In the genomic region with DNA sequence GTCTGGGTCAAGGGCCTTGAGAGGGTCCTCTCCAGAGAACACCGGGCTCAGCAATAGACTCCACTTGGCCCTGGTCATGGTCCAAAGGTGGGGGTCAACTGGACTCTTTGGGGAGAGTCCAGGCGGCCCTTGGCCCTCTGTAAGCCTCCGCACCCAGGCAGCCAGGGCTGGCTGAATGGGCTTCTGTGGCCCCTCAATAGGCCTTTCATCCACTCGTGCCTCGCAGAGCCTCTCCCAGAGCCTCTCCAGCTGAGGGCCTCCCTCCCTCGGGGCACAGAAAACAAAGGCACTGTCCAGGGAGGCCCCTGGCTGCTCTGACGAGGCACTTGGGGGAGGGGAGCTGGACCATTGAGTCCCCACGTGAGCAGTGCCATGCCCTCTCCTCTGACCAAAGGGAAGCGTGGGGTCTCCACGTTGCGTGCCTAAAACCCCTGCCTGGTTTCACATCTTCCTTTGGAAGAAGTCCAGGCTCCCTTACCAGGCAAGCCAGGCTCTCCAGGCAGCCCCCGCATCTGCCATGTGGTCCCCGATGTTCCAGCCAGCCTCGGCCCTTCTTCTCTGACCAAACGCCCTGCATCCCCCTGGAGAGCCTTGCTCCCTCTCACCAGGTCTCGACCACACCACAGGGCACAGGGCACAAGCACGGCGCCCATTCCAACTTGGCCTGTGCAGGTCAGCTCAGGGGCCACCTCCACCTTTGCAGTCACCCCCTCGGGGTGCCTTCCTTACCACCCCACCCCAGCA, we compare ENCODE assay signal across 15 cellular contexts. TPM values are rescaled to one million over a fixed set of nuclear protein-coding genes. Genes with fewer than 3 reads are reported as not detected.
DNase-seq lines count a peak whose midpoint lies in the region; ATAC-seq and TF ChIP-seq lines count a peak whose summit lies in the region.
"Had no signal": no experiment of that assay in that cellular context is flagged by ENCODE, and none has a peak within 500 bp of the region (broad histone marks: within the 10 kb centered on the region; RNA-seq: fewer than 3 reads in every experiment).

No MANE protein-coding gene starts in this region.

- TF ChIP-seq CTCF in natural killer cell (IDR thresholded peaks at IDR 0.05) (no peak), gastroesophageal sphincter (IDR thresholded peaks at IDR 0.05) (no peak), osteoblast (IDR thresholded peaks at IDR 0.05; ENCODE audit: extremely low read depth, low read depth, low read length) (no peak), coronary artery (IDR thresholded peaks at IDR 0.05) (no peak)

- ATAC-seq in natural killer cell treated with Interleukin-12 subunit alpha and Interleukin-12 subunit beta and Interleukin-15 and Interleukin-18, amount 100 ng/mL, for 72 hours, result no peak
- no peak for ATAC-seq in natural killer cell
- ATAC-seq in gastroesophageal sphincter, result no peak
- ATAC-seq: PC-3, T-cell had no signal

- DNase-seq in natural killer cell treated with Interleukin-12 subunit alpha and Interleukin-12 subunit beta and Interleukin-15 and Interleukin-18, amount 100 ng/mL, for 72 hours (ENCODE audit: low spot score), result peak; percentile 58
- DNase-seq in natural killer cell, result no peak
- DNase-seq in osteoblast (ENCODE audit: insufficient read length, low spot score, missing footprints), result peak; percentile 5
- no peak for DNase-seq in NCI-H1048 (lab: John Stamatoyannopoulos, UW)
- DNase-seq in NCI-H2029 treated with DMSO at 0.1 percent for 48 hours (lab: John Stamatoyannopoulos, UW), result no peak
- no peak for DNase-seq in NCI-H1930 (lab: John Stamatoyannopoulos, UW)
- DNase-seq in coronary artery (ENCODE audit: low spot score), result no peak
- DNase-seq: MM.1S, NCI-H2171, PC-3, T-cell had no signal

- no peaks in the 10 kb centered on the region for H3K9me3 Mint-ChIP-seq in natural killer cell treated with Interleukin-12 subunit alpha and Interleukin-12 subunit beta and Interleukin-15 and Interleukin-18, amount 100 ng/mL, for 72 hours
- H3K9me3 Mint-ChIP-seq in natural killer cell, result no peaks in the 10 kb centered on the region
- H3K9me3 Mint-ChIP-seq: T-cell had no signal

- no peaks in the 10 kb centered on the region for H3K9me3 ChIP-seq in gastroesophageal sphincter
- no peaks in the 10 kb centered on the region for H3K9me3 ChIP-seq in osteoblast (ENCODE audit: low read depth, low read length)

- no peaks in the 10 kb centered on the region for H3K36me3 Mint-ChIP-seq in natural killer cell treated with Interleukin-12 subunit alpha and Interleukin-12 subunit beta and Interleukin-15 and Interleukin-18, amount 100 ng/mL, for 72 hours
- H3K36me3 Mint-ChIP-seq in natural killer cell, result no peaks in the 10 kb centered on the region

- peaks cover 5% of the 10 kb centered on the region for H4K20me1 ChIP-seq in osteoblast (ENCODE audit: insufficient read depth, low read length)

- intact Hi-C loops in natural killer cell (cut with micrococcal nuclease), result no loop called here

- H3K4me3 Mint-ChIP-seq in natural killer cell treated with Interleukin-12 subunit alpha and Interleukin-12 subunit beta and Interleukin-15 and Interleukin-18, amount 100 ng/mL, for 72 hours, result no peak overlapping the region
- H3K4me3 Mint-ChIP-seq in natural killer cell, result no peak overlapping the region
- H3K4me3 Mint-ChIP-seq: T-cell had no signal

- H2AFZ ChIP-seq in osteoblast (ENCODE audit: low read length), result no peak overlapping the region

- H3K27ac ChIP-seq in gastroesophageal sphincter, result peak overlapping the region in 3 of 4 donors; percentile 29 to 70 (median 62)
- H3K27ac ChIP-seq in osteoblast (ENCODE audit: low read depth, low read length), result no peak overlapping the region
- peak overlapping the region in 1 of 2 donors; percentile 77 for H3K27ac ChIP-seq in coronary artery

- H3K4me1 ChIP-seq in gastroesophageal sphincter (peaks cover 0 to 41% (median 7%) of the 10 kb centered on the region in 3 donors), osteoblast (ENCODE audit: insufficient read depth, low read length) (peaks cover 9% of the 10 kb centered on the region)

- H3K79me2 ChIP-seq in osteoblast (ENCODE audit: insufficient read depth, low read length), result peaks cover 45% of the 10 kb centered on the region

- no peak overlapping the region for H3K4me3 ChIP-seq in gastroesophageal sphincter
- no peak overlapping the region for H3K4me3 ChIP-seq in osteoblast (ENCODE audit: insufficient read depth, low read length)
- H3K4me3 ChIP-seq in coronary artery, result no peak overlapping the region

- peaks cover 38 to 55% of the 10 kb centered on the region in 2 donors for H3K4me1 Mint-ChIP-seq in natural killer cell treated with Interleukin-12 subunit alpha and Interleukin-12 subunit beta and Interleukin-15 and Interleukin-18, amount 100 ng/mL, for 72 hours (ENCODE audit: low read depth in 2 of 2)
- peaks cover 30 to 71% of the 10 kb centered on the region in 2 donors for H3K4me1 Mint-ChIP-seq in natural killer cell

- H3K4me2 ChIP-seq in osteoblast (ENCODE audit: insufficient read depth, low read length), result no peak overlapping the region

- peak overlapping the region; percentile 66 to 80 for H3K27ac Mint-ChIP-seq in natural killer cell treated with Interleukin-12 subunit alpha and Interleukin-12 subunit beta and Interleukin-15 and Interleukin-18, amount 100 ng/mL, for 72 hours
- peak overlapping the region in 1 of 2 donors; percentile 83 for H3K27ac Mint-ChIP-seq in natural killer cell
- H3K27ac Mint-ChIP-seq: T-cell had no signal

- H3K36me3 ChIP-seq in gastroesophageal sphincter, result no peaks in the 10 kb centered on the region
- H3K36me3 ChIP-seq in osteoblast (ENCODE audit: insufficient read depth, low read length), result no peaks in the 10 kb centered on the region

- TF ChIP-seq EP300 in gastroesophageal sphincter (IDR thresholded peaks at IDR 0.05), result no peak

- TF ChIP-seq POLR2A in gastroesophageal sphincter (IDR thresholded peaks at IDR 0.05), result no peak

- no peaks in the 10 kb centered on the region for H3K27me3 ChIP-seq in gastroesophageal sphincter
- no peaks in the 10 kb centered on the region for H3K27me3 ChIP-seq in osteoblast (ENCODE audit: insufficient read depth, low read length)

- whole genome bisulfite sequencing in gastroesophageal sphincter (ENCODE audit: low coverage in 1 of 2), 2 donors, result 73% methylated on average over 9 of the region's 19 CpGs; no CpG with 5 or more reads in 1 of the 2 donors

- H3K27me3 Mint-ChIP-seq in natural killer cell treated with Interleukin-12 subunit alpha and Interleukin-12 subunit beta and Interleukin-15 and Interleukin-18, amount 100 ng/mL, for 72 hours, result no peaks in the 10 kb centered on the region
- H3K27me3 Mint-ChIP-seq in natural killer cell (ENCODE audit: low read depth in 2 of 2), result no peaks in the 10 kb centered on the region
- H3K27me3 Mint-ChIP-seq: T-cell had no signal

RNA-seq across cellular contexts. Expression of a gene that starts 15.5 kb away (rescaled TPM):
- 10 to 100 TPM; 54.1 to 55.2 TPM for total RNA-seq in natural killer cell treated with Interleukin-12 subunit alpha and Interleukin-12 subunit beta and Interleukin-15 and Interleukin-18, amount 100 ng/mL, for 72 hours
- total RNA-seq in natural killer cell (10 to 100 TPM; 32.6 to 39.1 (median 38.4) TPM), gastroesophageal sphincter (10 to 100 TPM; 26.1 to 54.2 (median 37.3) TPM), osteoblast (31.8 and 43.4 TPM in 2 replicates)

RNA-seq across cellular contexts. Expression of a gene that starts 59.6 kb away (rescaled TPM):
- total RNA-seq in natural killer cell treated with Interleukin-12 subunit alpha and Interleukin-12 subunit beta and Interleukin-15 and Interleukin-18, amount 100 ng/mL, for 72 hours, result not detected
- total RNA-seq in natural killer cell, result under 1 TPM in 1 of 3 donors, not detected in 2; 0.49 TPM
- total RNA-seq in gastroesophageal sphincter, result not detected
- total RNA-seq in osteoblast, result not detected in 2 replicates
- total RNA-seq: A673, skeletal muscle tissue, subcutaneous adipose tissue, T-cell had no signal

Comparison
In these comparisons a context has a peak if more than half of its experiments do, and no peak if none do; other contexts are left out.
1. DNase-seq: peak in natural killer cell treated with Interleukin-12 subunit alpha and Interleukin-12 subunit beta and Interleukin-15 and Interleukin-18, amount 100 ng/mL, for 72 hours (single experiment) and osteoblast (single experiment); none in natural killer cell (single experiment), NCI-H1048 (single experiment), NCI-H2029 treated with DMSO at 0.1 percent for 48 hours (single experiment), NCI-H1930 (0 of 2) and coronary artery (single experiment).